9 cellular contexts compared by ENCODE assay signal in genomic region chrX:21427086-21427485, GRCh38. TPM values are rescaled to one million over a fixed set of nuclear protein-coding genes. Genes with fewer than 3 reads are reported as not detected.
"Had no signal": no experiment of that assay in that cellular context is flagged by ENCODE, and none has a peak within 500 bp of the region (broad histone marks: within the 10 kb centered on the region; RNA-seq: fewer than 3 reads in every experiment).

No MANE protein-coding gene starts in this region.

- H3K4me1 ChIP-seq: HAP-1 had no signal

- H3K36me3 ChIP-seq: HAP-1 had no signal

- FAIRE-seq: K562 had no signal

- H3K4me3 ChIP-seq: GM23248, HAP-1, K562 had no signal

- H3K4me3 Mint-ChIP-seq: HFFc6 had no signal

- H3K9me3 ChIP-seq: HAP-1 had no signal

- H3K9ac ChIP-seq: GM23248 had no signal

- H3K9me3 Mint-ChIP-seq: HFFc6 had no signal

- ATAC-seq: HCT116, K562 had no signal

- DNase-seq: GM23248, GOT3, H7, HFFc6, KG1 had no signal

- H3K27ac Mint-ChIP-seq: HFFc6 had no signal

- H2AFZ ChIP-seq: GM23248 had no signal

- H3K27ac ChIP-seq: GM23248, HL-60 had no signal

RNA-seq across cellular contexts. Expression of gene CNKSR2, which starts 52.9 kb away (rescaled TPM):
- total RNA-seq: HFFc6, K562 had no signal
- polyA plus RNA-seq: K562 had no signal
